ENCODE assay signal across 34 cellular contexts in the genomic region with DNA sequence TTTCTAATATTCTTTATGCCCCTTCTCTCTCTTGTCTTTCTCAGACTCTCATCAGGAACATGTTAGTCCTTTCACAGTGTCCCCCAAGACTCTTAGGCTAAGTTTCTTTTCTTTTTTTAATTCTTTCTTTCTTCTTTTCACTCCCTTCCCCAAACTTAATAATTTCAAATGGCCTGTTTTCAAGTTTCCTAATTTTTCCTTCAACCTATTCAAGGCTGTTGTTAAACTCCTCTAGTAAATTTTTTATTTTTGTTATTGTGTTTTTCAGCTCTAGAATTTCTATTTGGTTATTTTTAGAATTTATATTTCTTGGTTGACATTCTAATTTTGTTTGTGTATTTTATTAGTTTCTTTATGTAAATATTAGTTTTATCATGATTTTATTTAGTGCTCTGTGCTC.
"Had no signal": no experiment of that assay in that cellular context is flagged by ENCODE, and none has a peak within 500 bp of the region (broad histone marks: within the 10 kb centered on the region; RNA-seq: fewer than 3 reads in every experiment).

No MANE protein-coding gene starts in this region.

- H3K27ac ChIP-seq: adrenal gland, body of pancreas, brain microvascular endothelial cell, breast epithelium, VCaP had no signal

- H3K36me3 ChIP-seq: adrenal gland, brain microvascular endothelial cell, breast epithelium had no signal

- H3K27me3 ChIP-seq: adrenal gland, body of pancreas, brain microvascular endothelial cell, breast epithelium had no signal

- FAIRE-seq: astrocyte, TTC549 had no signal

- H3K4me1 ChIP-seq: adrenal gland, body of pancreas, breast epithelium had no signal

- H3K4me3 ChIP-seq: adrenal gland, body of pancreas, breast epithelium had no signal

- ATAC-seq: activated CD8-positive, alpha-beta T cell treated with anti-CD3 and anti-CD28 coated beads for 36 hours; activated naive CD4-positive, alpha-beta T cell treated with anti-CD3 and anti-CD28 coated beads, Interleukin-2, amount 50 U/mL, for 72 hours; activated T-cell treated with anti-CD3 and anti-CD28 coated beads, Interleukin-2, amount 50 U/mL, for 4 hours; activated T-cell treated with anti-CD3 and anti-CD28 coated beads, Interleukin-2, amount 50 U/mL, for 72 hours; activated T-helper 17 cell treated with anti-CD3 and anti-CD28 coated beads, Interleukin-2, amount 50 U/mL, for 72 hours; body of pancreas had no signal

- H3K9me3 ChIP-seq: body of pancreas had no signal

- DNase-seq: activated B cell treated with CpG ODN at 0.5 μM for 24 hours; activated CD4-positive, alpha-beta memory T cell treated with anti-CD3 and anti-CD28 coated beads for 36 hours; activated CD4-positive, alpha-beta T cell treated with anti-CD3 and anti-CD28 coated beads for 4 hours; activated CD4-positive, alpha-beta T cell treated with anti-CD3 and anti-CD28 coated beads, Interleukin-2, amount 10 ng/mL, durations not matched to agents 24 days and 14 days; activated CD4-positive, alpha-beta T cell treated with anti-CD3 and anti-CD28 coated beads, Interleukin-2, amount 50 U/mL, for 1 hour; activated CD4-positive, alpha-beta T cell treated with anti-CD3 and anti-CD28 coated beads, Interleukin-2, amount 50 U/mL, for 4 hours; activated CD4-positive, CD25-positive, alpha-beta regulatory T cell treated with anti-CD3 and anti-CD28 coated beads, Interleukin-2, amount 50 U/mL, for 72 hours; activated CD8-positive, alpha-beta memory T cell treated with anti-CD3 and anti-CD28 coated beads, Interleukin-2, amount 50 U/mL, for 4 hours; activated CD8-positive, alpha-beta T cell treated with anti-CD3 and anti-CD28 coated beads for 36 hours; activated effector memory CD4-positive, alpha-beta T cell treated with anti-CD3 and anti-CD28 coated beads, Interleukin-2, amount 50 U/mL, for 16 hours; activated gamma-delta T cell treated with Interleukin-2 at 50 U/mL for 16 hours; activated naive CD4-positive, alpha-beta T cell; activated naive CD4-positive, alpha-beta T cell treated with anti-CD3 and anti-CD28 coated beads for 36 hours; activated naive CD4-positive, alpha-beta T cell treated with anti-CD3 and anti-CD28 coated beads, Interleukin-2, amount 50 U/mL, for 16 hours; activated naive CD8-positive, alpha-beta T cell treated with anti-CD3 and anti-CD28 coated beads for 36 hours; activated T-cell treated with anti-CD3 and anti-CD28 coated beads for 4 hours; activated T-cell treated with anti-CD3 and anti-CD28 coated beads, Interleukin-2, amount 50 U/mL, for 1 hour; activated T-cell treated with anti-CD3 and anti-CD28 coated beads, Interleukin-2, amount 50 U/mL, for 4 hours; activated T-cell treated with anti-CD3 and anti-CD28 coated beads, Interleukin-2, amount 50 U/mL, for 72 hours; adrenal gland; amniotic stem cell; aorta; body of pancreas; brain microvascular endothelial cell; central memory CD4-positive, alpha-beta T cell; T-helper 1 cell; T-helper 2 cell; T-helper 9 cell had no signal
